Comparison of ENCODE assay signal across 1 cellular context in genomic region chr11:6640985-6641701, GRCh38.
TF ChIP-seq lines count a peak whose summit lies in the region.

No MANE protein-coding gene starts in this region.

TF ChIP-seq in H1, 55 proteins besides CTCF, POLR2A, EP300 and RAD21:
- TF ChIP-seq PHF8 (conservative IDR thresholded peaks at IDR 0.05; ENCODE audit: low read depth, low read length) (no peak), POU5F1 (IDR thresholded peaks at IDR 0.05; ENCODE audit: low read depth, low read length) (no peak), NRF1 (IDR thresholded peaks at IDR 0.05; ENCODE audit: low read depth, low read length) (no peak), YY1 (IDR thresholded peaks at IDR 0.05; ENCODE audit: low read depth, low read length) (no peak), RNF2 (IDR thresholded peaks at IDR 0.05; ENCODE audit: borderline replicate concordance, low read depth, low read length, missing control alignments, poor library complexity, severe bottlenecking) (no peak), TCF12 (IDR thresholded peaks at IDR 0.05; ENCODE audit: low read depth, low read length) (no peak), ATF2 (IDR thresholded peaks at IDR 0.05; ENCODE audit: low read length) (no peak), RBBP5 (IDR thresholded peaks at IDR 0.05; ENCODE audit: borderline replicate concordance, low read depth, low read length) (no peak), CBX8 (IDR thresholded peaks at IDR 0.05; ENCODE audit: borderline replicate concordance, low read depth, low read length) (no peak)
